18 cellular contexts compared by ENCODE assay signal in the genomic region with DNA sequence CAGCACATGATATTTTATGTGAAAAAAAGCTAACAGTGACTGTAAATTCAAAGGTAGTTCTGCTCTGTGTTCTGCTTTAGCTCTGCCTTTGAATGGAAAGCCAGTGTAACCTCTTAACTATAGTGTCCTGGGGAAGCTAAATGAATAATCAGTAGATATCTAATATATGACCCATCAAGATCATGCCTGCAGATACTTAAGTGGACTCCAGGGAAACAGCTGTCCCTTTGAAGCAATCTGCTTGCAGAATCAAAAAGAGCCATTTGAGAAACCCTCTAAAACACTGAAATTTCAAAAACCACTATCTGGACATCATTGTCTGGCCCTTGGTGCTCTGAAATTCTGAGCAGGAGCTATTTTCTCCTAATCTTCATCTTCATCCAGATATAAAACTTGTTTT.
A peak's percentile ranks its signal among the peaks of the same experiment; 100 is the strongest.
DNase-seq lines count a peak whose midpoint lies in the region; ATAC-seq and TF ChIP-seq lines count a peak whose summit lies in the region.
"Had no signal": no experiment of that assay in that cellular context is flagged by ENCODE, and none has a peak within 500 bp of the region (broad histone marks: within the 10 kb centered on the region; RNA-seq: fewer than 3 reads in every experiment).

No MANE protein-coding gene starts in this region.

- H3K9ac ChIP-seq in SK-N-SH = no peak overlapping the region
- H3K9ac ChIP-seq: BLaER1 treated with 17β-estradiol and CSF1 and Interleukin-3, amounts not matched to agents 10 nM and 100 nM had no signal

- H3K79me2 ChIP-seq in GM23338 (replicated peaks; ENCODE audit: insufficient read depth) (no peaks in the 10 kb centered on the region), SK-N-SH (ENCODE audit: insufficient read depth) (no peaks in the 10 kb centered on the region)

- POLR2A ChIA-PET in SK-N-SH (lab: Yijun Ruan, JAX) = no interaction called here

- DNase-seq in GM23338 (ENCODE audit: low spot score) (no peak), SK-N-SH (no peak), glutamatergic neuron (no peak), immature natural killer cell (no peak), SHP77 (lab: John Stamatoyannopoulos, UW) (no peak), mucosa of gallbladder (ENCODE audit: low spot score) (no peak)
- DNase-seq: AML-193; Caco-2; Calu3; CD4-positive, alpha-beta T cell; CD8-positive, alpha-beta T cell; DMS79 treated with DMSO at 0.1 percent for 48 hours; GF-D8 had no signal

- ATAC-seq in GM23338 = no peak
- ATAC-seq: A549; CD8-positive, alpha-beta T cell had no signal

- H3K4me2 ChIP-seq in GM23338 (no peak overlapping the region), SK-N-SH (no peak overlapping the region)
- H3K4me2 ChIP-seq: A549; BLaER1 treated with 17β-estradiol and CSF1 and Interleukin-3, amounts not matched to agents 10 nM and 100 nM had no signal

- H3K36me3 ChIP-seq in GM23338 (ENCODE audit: insufficient read depth) (no peaks in the 10 kb centered on the region), SK-N-SH (replicated peaks in 1 of 2; ENCODE audit: control insufficient read depth in 1 of 2, insufficient read depth in 2 of 2, low read length in 1 of 2) (no peaks in the 10 kb centered on the region)
- H3K36me3 ChIP-seq: BLaER1 treated with 17β-estradiol and CSF1 and Interleukin-3, amounts not matched to agents 10 nM and 100 nM had no signal

- TF ChIP-seq EP300 in SK-N-SH (IDR thresholded peaks at IDR 0.05; ENCODE audit: borderline replicate concordance in 1 of 2, low read depth in 1 of 2, low read length in 1 of 2) = peak in 1 of 2 experiments; percentile 55; a peak in 1 of 4 replicates

- H3K9me2 ChIP-seq in GM23338 (ENCODE audit: insufficient read depth) = 0 out of 2 replicates have a peak, but pooled peaks cover 10% of the 10 kb centered on the region
- H3K9me2 ChIP-seq in SK-N-SH = no peaks in the 10 kb centered on the region

- no peak overlapping the region for H3K4me3 Mint-ChIP-seq in GM23338
- no peak overlapping the region for H3K4me3 Mint-ChIP-seq in glutamatergic neuron (ENCODE audit: unreplicated experiment)
- no peak overlapping the region for H3K4me3 Mint-ChIP-seq in immature natural killer cell
- H3K4me3 Mint-ChIP-seq: B cell; CD4-positive, alpha-beta T cell; CD8-positive, alpha-beta T cell had no signal

- H3K27ac ChIP-seq in GM23338 (ENCODE audit: low read depth) (no peak overlapping the region), SK-N-SH (ENCODE audit: low read depth in 2 of 2, low read length in 1 of 2) (no peak overlapping the region)
- H3K27ac ChIP-seq: 22Rv1; A549; BLaER1 treated with 17β-estradiol and CSF1 and Interleukin-3, amounts not matched to agents 10 nM and 100 nM; C4-2B had no signal

- no peaks in the 10 kb centered on the region; the same call in 2 of the 3 replicates for H3K9me3 Mint-ChIP-seq in GM23338
- H3K9me3 Mint-ChIP-seq in glutamatergic neuron (ENCODE audit: unreplicated experiment) = peaks cover 1% of the 10 kb centered on the region
- peaks cover 11 to 56% (median 21%) of the 10 kb centered on the region in 6 donors for H3K9me3 Mint-ChIP-seq in immature natural killer cell

- H3F3A ChIP-seq in GM23338 (replicated peaks; ENCODE audit: low read depth) = no peaks in the 10 kb centered on the region
- H3F3A ChIP-seq in SK-N-SH (replicated peaks; ENCODE audit: insufficient read depth) = no peaks in the 10 kb centered on the region

- CTCF ChIA-PET in SK-N-SH (lab: Yijun Ruan, JAX) = interaction anchor here (1.3 kb wide), 1 partner anchor 493 kb away, joined by 3 read pairs; no protein-coding TSS in a partner anchor

- TF ChIP-seq RAD21 in SK-N-SH (IDR thresholded peaks at IDR 0.05; ENCODE audit: low read length) = no peak

- no peak overlapping the region for H3K4me3 ChIP-seq in GM23338
- H3K4me3 ChIP-seq in SK-N-SH (ENCODE audit: low read depth in 2 of 2, low read length in 1 of 2) = no peak overlapping the region
- H3K4me3 ChIP-seq: A549; BLaER1 treated with 17β-estradiol and CSF1 and Interleukin-3, amounts not matched to agents 10 nM and 100 nM had no signal

- H3K4me1 ChIP-seq in GM23338 (ENCODE audit: insufficient read depth) (no peaks in the 10 kb centered on the region), SK-N-SH (ENCODE audit: control insufficient read depth in 1 of 2, insufficient read depth in 2 of 2, low read depth in 1 of 2, low read length in 1 of 2) (peaks cover 0 to 3% of the 10 kb centered on the region in 2 experiments; a peak in 1 of 4 replicates)
- H3K4me1 ChIP-seq: A549, Caco-2 had no signal

- H3K27me3 Mint-ChIP-seq in GM23338 (ENCODE audit: insufficient read depth, low read depth, poor library complexity) (no peaks in the 10 kb centered on the region), glutamatergic neuron (ENCODE audit: unreplicated experiment) (no peaks in the 10 kb centered on the region), immature natural killer cell (ENCODE audit: low read depth in 3 of 3) (peaks cover 0 to 2% (median 0%) of the 10 kb centered on the region in 3 donors)
- H3K27me3 Mint-ChIP-seq: B cell; CD4-positive, alpha-beta T cell had no signal

- no peaks in the 10 kb centered on the region for H3K9me3 ChIP-seq in SK-N-SH
- H3K9me3 ChIP-seq: A549, Caco-2 had no signal

- H4K20me1 ChIP-seq in GM23338 (replicated peaks; ENCODE audit: insufficient read depth) (no peaks in the 10 kb centered on the region), SK-N-SH (ENCODE audit: insufficient read depth) (no peaks in the 10 kb centered on the region)
- H4K20me1 ChIP-seq: BLaER1 treated with 17β-estradiol and CSF1 and Interleukin-3, amounts not matched to agents 10 nM and 100 nM had no signal

- H3K36me3 Mint-ChIP-seq in GM23338 (ENCODE audit: low read depth) (no peaks in the 10 kb centered on the region), glutamatergic neuron (ENCODE audit: unreplicated experiment) (no peaks in the 10 kb centered on the region), immature natural killer cell (no peaks in the 10 kb centered on the region)
- H3K36me3 Mint-ChIP-seq: CD8-positive, alpha-beta T cell had no signal

- H2AFZ ChIP-seq in GM23338 (0 out of 2 replicates have a peak overlapping the region, but pooled peaks have one; percentile 1), SK-N-SH (ENCODE audit: low read depth) (peak overlapping the region; percentile 11; the same call in 1 of the 2 replicates)

- H3K27ac Mint-ChIP-seq in GM23338 (no peak overlapping the region), glutamatergic neuron (ENCODE audit: unreplicated experiment) (peak overlapping the region; percentile 34), immature natural killer cell (no peak overlapping the region)
- H3K27ac Mint-ChIP-seq: B cell; CD4-positive, alpha-beta T cell; CD8-positive, alpha-beta T cell had no signal

- H3K4me1 Mint-ChIP-seq in GM23338 = no peaks in the 10 kb centered on the region
- H3K4me1 Mint-ChIP-seq in glutamatergic neuron (ENCODE audit: low read depth, unreplicated experiment) = peaks cover 12% of the 10 kb centered on the region
- H3K4me1 Mint-ChIP-seq in immature natural killer cell = no peaks in the 10 kb centered on the region
- H3K4me1 Mint-ChIP-seq: B cell had no signal

- H3K27me3 ChIP-seq in GM23338 (ENCODE audit: insufficient read depth) (no peaks in the 10 kb centered on the region), SK-N-SH (ENCODE audit: insufficient read depth) (no peaks in the 10 kb centered on the region)
- H3K27me3 ChIP-seq: BLaER1 treated with 17β-estradiol and CSF1 and Interleukin-3, amounts not matched to agents 10 nM and 100 nM had no signal

- no peak for TF ChIP-seq CTCF in GM23338 (conservative IDR thresholded peaks at IDR 0.05; ENCODE audit: low read depth in 2 of 2)
- no peak for TF ChIP-seq CTCF in SK-N-SH (IDR thresholded peaks at IDR 0.05)
- TF ChIP-seq CTCF in glutamatergic neuron (IDR thresholded peaks at IDR 0.05; ENCODE audit: partially characterized antibody, unreplicated experiment) = no peak

TF ChIP-seq in GM23338, 12 proteins besides CTCF, POLR2A, EP300 and RAD21 (continues in another document):
- TF ChIP-seq EZH2 (IDR thresholded peaks at IDR 0.05; ENCODE audit: low read depth, unreplicated experiment) (no peak), CREB1 (CRISPR knock-in tag; IDR thresholded peaks at IDR 0.05; ENCODE audit: low read depth) (no peak), ZNF114 (CRISPR knock-in tag; IDR thresholded peaks at IDR 0.05) (no peak), JUNB (IDR thresholded peaks at IDR 0.05; ENCODE audit: unreplicated experiment) (no peak), ETS1 (IDR thresholded peaks at IDR 0.05) (no peak)

TF ChIP-seq in SK-N-SH, 30 proteins besides CTCF, POLR2A, EP300 and RAD21:
- TF ChIP-seq POLR2AphosphoS5 (IDR thresholded peaks at IDR 0.05; ENCODE audit: low read depth, low read length) (no peak), JUND (IDR thresholded peaks at IDR 0.05) (no peak), GATA2 (CRISPR knock-in tag; IDR thresholded peaks at IDR 0.05) (0 out of 2 replicates have a peak, but pooled peaks have one; percentile 28), MXI1 (IDR thresholded peaks at IDR 0.05; ENCODE audit: low read depth, low read length) (no peak), MEF2A (IDR thresholded peaks at IDR 0.05; ENCODE audit: borderline replicate concordance, low read depth) (no peak)
